In genomic region chr2:207121784-207122183, GRCh38 we compare ENCODE assay signal across 8 cellular contexts. TPM values are rescaled to one million over a fixed set of nuclear protein-coding genes. Genes with fewer than 3 reads are reported as not detected.
DNase-seq lines count a peak whose midpoint lies in the region; ATAC-seq and TF ChIP-seq lines count a peak whose summit lies in the region.

No MANE protein-coding gene starts in this region.

- no TSS peak for BruUV-seq in IMR-90 (replicated peaks; lab: Mats Ljungman, UMichigan)

- peak overlapping the region; percentile 55 for H2BK5ac ChIP-seq in IMR-90 (ENCODE audit: low read depth, low read length, poor library complexity, severe bottlenecking)

- ATAC-seq in IMR-90 (ENCODE audit: low read depth) (peak; percentile 81), HG02884 (IDR thresholded peaks at IDR 0.05; ENCODE audit: unreplicated experiment) (no peak)

- H3K27me3 ChIP-seq in IMR-90 (ENCODE audit: control insufficient read depth, insufficient read depth, low read length), result no peaks in the 10 kb centered on the region
- no peaks in the 10 kb centered on the region for H3K27me3 ChIP-seq in dorsolateral prefrontal cortex

- no peak overlapping the region for H2AK9ac ChIP-seq in IMR-90 (replicated peaks; ENCODE audit: low read depth, low read length, poor library complexity)

- POLR2A ChIA-PET in IMR-90 (lab: Charles Lee; ENCODE audit: unreplicated experiment), result no interaction called here

- no peak overlapping the region for H4K91ac ChIP-seq in IMR-90 (ENCODE audit: insufficient read depth, low read depth, low read length)

- H2AK5ac ChIP-seq in IMR-90 (ENCODE audit: low read depth, low read length), result no peak overlapping the region

- H3K79me1 ChIP-seq in IMR-90 (ENCODE audit: low read depth in 1 of 2, low read length in 2 of 2), result peaks cover 25 to 77% of the 10 kb centered on the region in 2 experiments

- H2AFZ ChIP-seq in IMR-90 (replicated peaks; ENCODE audit: low read length, poor library complexity), result no peak overlapping the region

- H3K14ac ChIP-seq in IMR-90 (replicated peaks; ENCODE audit: low read depth, low read length), result 0 out of 2 replicates have a peak overlapping the region, but pooled peaks have one; percentile 11

- H3K9me1 ChIP-seq in IMR-90 (ENCODE audit: insufficient read depth, low read length), result peaks cover 38% of the 10 kb centered on the region

- in situ Hi-C loops in IMR-90 (cut with MboI; ENCODE audit: low sequenced_read_pairs), result no loop called here

- no peaks in the 10 kb centered on the region for H3K9me3 ChIP-seq in IMR-90 (ENCODE audit: control insufficient read depth, insufficient read depth, low read length)

- H3K9ac ChIP-seq in IMR-90 (ENCODE audit: low read depth, low read length), result no peak overlapping the region

- TF ChIP-seq RAD21 in IMR-90 (IDR thresholded peaks at IDR 0.05; ENCODE audit: low read length), result no peak

- H2BK15ac ChIP-seq in IMR-90 (ENCODE audit: low read depth, low read length), result no peak overlapping the region

- no CpG with 5 or more reads among the region's 1 CpG for WGBS in IMR-90 (ENCODE audit: extremely low coverage in 2 of 2, insufficient read length in 1 of 2), 2 experiments

- peak; percentile 49 for DNase-seq in AG09319 (ENCODE audit: extremely low read depth, low read depth)
- peak; percentile 85 for DNase-seq in IMR-90
- no peak for DNase-seq in dorsolateral prefrontal cortex
- peak; percentile 54 for DNase-seq in myocyte (ENCODE audit: low read depth)
- DNase-seq in activated effector memory CD4-positive, alpha-beta T cell treated with anti-CD3 and anti-CD28 coated beads, Interleukin-2, amount 50 U/mL, for 16 hours, result no peak
- DNase-seq in Ammon's horn (ENCODE audit: low spot score), result no peak
- DNase-seq in stimulated activated CD4-positive, alpha-beta T cell treated with anti-CD3 and anti-CD28 coated beads, Interleukin-2, amount 100 ng/mL, for 24 hours, result no peak

- no peak overlapping the region for H3K18ac ChIP-seq in IMR-90 (ENCODE audit: low read depth, low read length)

- no peak overlapping the region for H2BK120ac ChIP-seq in IMR-90 (ENCODE audit: low read depth, low read length)

- peaks cover 86% of the 10 kb centered on the region for H4K20me1 ChIP-seq in IMR-90 (ENCODE audit: insufficient read depth, low read length)

- H3K23ac ChIP-seq in IMR-90 (ENCODE audit: low read depth, low read length), result no peak overlapping the region

- H3K56ac ChIP-seq in IMR-90 (ENCODE audit: extremely low read depth, insufficient read depth, low read length), result no peak overlapping the region

- no peak overlapping the region for H4K8ac ChIP-seq in IMR-90 (ENCODE audit: low read depth in 2 of 2, low read length in 2 of 2)

- TF ChIP-seq CTCF in AG09319 (IDR thresholded peaks at IDR 0.05; ENCODE audit: low read depth, low read length) (no peak), IMR-90 (conservative IDR thresholded peaks at IDR 0.05; ENCODE audit: low read depth, low read length) (no peak), dorsolateral prefrontal cortex (IDR thresholded peaks at IDR 0.05 in 54 of 56, conservative IDR thresholded peaks at IDR 0.05 in 2 of 56; ENCODE audit: low read depth in 1 of 56, partially characterized antibody in 56 of 56) (no peak)

- H3K27ac ChIP-seq in IMR-90 (ENCODE audit: insufficient read depth, low read length) (peak overlapping the region; percentile 21; the same call in 1 of the 2 replicates), dorsolateral prefrontal cortex (peak overlapping the region in 35 of 59 donors; percentile 1 to 72 (median 48))

- H4K5ac ChIP-seq in IMR-90 (ENCODE audit: low read depth, low read length), result no peak overlapping the region

- no peak overlapping the region for H2BK20ac ChIP-seq in IMR-90 (ENCODE audit: low read depth, low read length)

- CTCF ChIA-PET in IMR-90 (lab: Yijun Ruan, JAX), result no interaction called here

- H3K4ac ChIP-seq in IMR-90 (ENCODE audit: low read depth, low read length), result peak overlapping the region; percentile 18; the same call in 1 of the 2 replicates

- H3K4me1 ChIP-seq in IMR-90 (ENCODE audit: control insufficient read depth, insufficient read depth, low read length), result peaks cover 26% of the 10 kb centered on the region

- no peak for TF ChIP-seq POLR2A in IMR-90 (IDR thresholded peaks at IDR 0.05; ENCODE audit: low read depth, low read length)

- dilution Hi-C loops in IMR-90 (cut with HindIII; ENCODE audit: low sequenced_read_pairs, unreplicated experiment), result no loop called here

- peaks cover 21% of the 10 kb centered on the region for H3K36me3 ChIP-seq in IMR-90 (ENCODE audit: control insufficient read depth, insufficient read depth, low read length)

- intact Hi-C loops in IMR-90 (cut with micrococcal nuclease), result loop anchor here (2.0 to 5.0 kb wide), 2 partner anchors 39 to 351 kb away; no protein-coding TSS in a partner anchor
- intact Hi-C loops in dorsolateral prefrontal cortex (cut with DNase I), result loop anchor here in 1 of 2 donors (5.0 kb wide), 1 partner anchor 41 kb away; no protein-coding TSS in a partner anchor

- H3K4me2 ChIP-seq in IMR-90 (ENCODE audit: low read depth, low read length), result peak overlapping the region; percentile 4; the same call in 1 of the 2 replicates

- H3K4me3 ChIP-seq in IMR-90 (ENCODE audit: insufficient read depth, low read depth, low read length) (no peak overlapping the region), dorsolateral prefrontal cortex (no peak overlapping the region)

TF ChIP-seq in IMR-90, 13 proteins besides CTCF, POLR2A, EP300 and RAD21:
- TF ChIP-seq CHD1 (IDR thresholded peaks at IDR 0.05; ENCODE audit: low read depth, low read length), result no peak
- TF ChIP-seq RCOR1 (IDR thresholded peaks at IDR 0.05; ENCODE audit: insufficient replicate concordance, low read length), result no peak
- TF ChIP-seq BHLHE40 (IDR thresholded peaks at IDR 0.05; ENCODE audit: low read depth, low read length), result 0 out of 2 replicates have a peak, but pooled peaks have one; percentile 6
- no peak for TF ChIP-seq RFX5 (IDR thresholded peaks at IDR 0.05; ENCODE audit: low read depth, low read length)
- peak; percentile 50 for TF ChIP-seq CEBPB (IDR thresholded peaks at IDR 0.05; ENCODE audit: low read depth, low read length)
- TF ChIP-seq MAZ (IDR thresholded peaks at IDR 0.05; ENCODE audit: borderline replicate concordance, low read depth, low read length), result no peak; the same call in 1 of the 2 replicates
- no peak for TF ChIP-seq ELK1 (IDR thresholded peaks at IDR 0.05; ENCODE audit: borderline replicate concordance, low read depth, low read length)
- TF ChIP-seq SMC3 (IDR thresholded peaks at IDR 0.05; ENCODE audit: low read depth, low read length), result peak; percentile 6; the same call in 1 of the 2 replicates
- peak; percentile 76; the same call in 1 of the 2 replicates for TF ChIP-seq FOS (IDR thresholded peaks at IDR 0.05; ENCODE audit: low read depth, low read length)
- TF ChIP-seq MXI1 (IDR thresholded peaks at IDR 0.05; ENCODE audit: borderline replicate concordance, low read depth, low read length), result no peak
- TF ChIP-seq NFE2L2 (IDR thresholded peaks at IDR 0.05; ENCODE audit: low read depth, low read length), result no peak
- no peak for TF ChIP-seq USF2 (IDR thresholded peaks at IDR 0.05; ENCODE audit: low read depth, low read length)
- no peak for TF ChIP-seq MAFK (IDR thresholded peaks at IDR 0.05; ENCODE audit: low read depth, low read length)

RNA-seq across cellular contexts. Expression of gene KLF7, which starts 44.0 kb away (rescaled TPM):
- total RNA-seq in IMR-90 (2012; rRNA removed), result 25.3 and 28.5 TPM in 2 replicates
- 23.1 and 24.1 TPM in 2 replicates for polyA plus RNA-seq in IMR-90 (2012; rRNA removed)
- polyA plus RNA-seq in IMR-90 (2012; cell fraction: cytosol; rRNA removed), result 5.1 and 8.5 TPM in 2 replicates
- polyA plus RNA-seq in IMR-90 (2012; cell fraction: nucleus; rRNA removed; ENCODE audit: low replicate concordance), result 33.0 and 75.4 TPM in 2 replicates
- 10 to 100 TPM; 28.9 to 88.4 (median 49.9) TPM for total RNA-seq in dorsolateral prefrontal cortex
- 8.1 and 12.2 TPM in 2 replicates for total RNA-seq in myocyte
- 11.5 TPM for polyA plus RNA-seq in myocyte (2012)

Comparison
In these comparisons a context has a peak if more than half of its experiments do, and no peak if none do; other contexts are left out.
1. DNase-seq: peak in AG09319 (single experiment), IMR-90 (single experiment) and myocyte (single experiment); none in dorsolateral prefrontal cortex (0 of 10), activated effector memory CD4-positive, alpha-beta T cell treated with anti-CD3 and anti-CD28 coated beads, Interleukin-2, amount 50 U/mL, for 16 hours (single experiment), Ammon's horn (single experiment) and stimulated activated CD4-positive, alpha-beta T cell treated with anti-CD3 and anti-CD28 coated beads, Interleukin-2, amount 100 ng/mL, for 24 hours (0 of 2).